Comparison of ENCODE assay signal across 29 cellular contexts in genomic region chr16:1398826-1399581, GRCh38. TPM values are rescaled to one million over a fixed set of nuclear protein-coding genes. Genes with fewer than 3 reads are reported as not detected.
DNase-seq lines count a peak whose midpoint lies in the region; ATAC-seq, FAIRE-seq and TF ChIP-seq lines count a peak whose summit lies in the region.
"Had no signal": no experiment of that assay in that cellular context is flagged by ENCODE, and none has a peak within 500 bp of the region (broad histone marks: within the 10 kb centered on the region; RNA-seq: fewer than 3 reads in every experiment).

No MANE protein-coding gene starts in this region.

- no peaks in the 10 kb centered on the region for H3K4me1 Mint-ChIP-seq in stimulated activated naive CD8-positive, alpha-beta T cell treated with anti-CD3 and anti-CD28 coated beads, Interleukin-15, amount 100 ng/mL, for 72 hours

- CTCF ChIA-PET in HepG2 (lab: Yijun Ruan, JAX; ENCODE audit: low intra/inter-chr PET ratio, low total read pairs) = no interaction called here

- no peaks in the 10 kb centered on the region for H3K79me2 ChIP-seq in HepG2 (ENCODE audit: insufficient read depth, low read length)

- no peak for FAIRE-seq in HepG2 (lab: Jason Lieb, UNC)
- FAIRE-seq: GM18507, H54 had no signal

- no peaks in the 10 kb centered on the region for H3K9me3 ChIP-seq in RWPE2 (ENCODE audit: severe bottlenecking)
- no peaks in the 10 kb centered on the region for H3K9me3 ChIP-seq in HepG2 (ENCODE audit: low read length)
- H3K9me3 ChIP-seq in upper lobe of right lung = no peaks in the 10 kb centered on the region

- no peak for TF ChIP-seq EP300 in HepG2 (IDR thresholded peaks at IDR 0.05; ENCODE audit: low read depth in 2 of 2, low read length in 2 of 2)
- no peak for TF ChIP-seq EP300 in HepG2 (CRISPR knock-in tag; IDR thresholded peaks at IDR 0.05; ENCODE audit: borderline replicate concordance)

- ATAC-seq in stimulated activated naive CD8-positive, alpha-beta T cell treated with anti-CD3 and anti-CD28 coated beads, Interleukin-15, amount 100 ng/mL, for 72 hours = peak; percentile 23
- no peak for ATAC-seq in stimulated activated naive CD8-positive, alpha-beta T cell treated with anti-CD3 and anti-CD28 coated beads, Interleukin-15, Interleukin-2, amounts not matched to agents 100 U/mL and 50 U/mL, for 24 hours
- ATAC-seq in RWPE2 (ENCODE audit: low read depth) (no peak), HepG2 (no peak), upper lobe of right lung (peak; percentile 18), left lobe of liver (no peak)

- H3K4me3 ChIP-seq in RWPE2 (ENCODE audit: severe bottlenecking) (no peak overlapping the region), HepG2 (replicated peaks in 1 of 3; ENCODE audit: insufficient read depth in 1 of 3, low read depth in 2 of 3, low read length in 3 of 3) (no peak overlapping the region), upper lobe of right lung (no peak overlapping the region)
- H3K4me3 ChIP-seq: PC-9 had no signal

- H3K27ac ChIP-seq in RWPE2 (ENCODE audit: poor library complexity, severe bottlenecking) (no peak overlapping the region), HepG2 (ENCODE audit: extremely low read length, insufficient read depth, low read length) (no peak overlapping the region), upper lobe of right lung (no peak overlapping the region)
- H3K27ac ChIP-seq: PC-9 had no signal

- no peak overlapping the region for H3K4me2 ChIP-seq in HepG2 (ENCODE audit: low read depth, low read length)
- H3K4me2 ChIP-seq: PC-9 had no signal

- no peak overlapping the region for H3K4me3 Mint-ChIP-seq in stimulated activated naive CD8-positive, alpha-beta T cell treated with anti-CD3 and anti-CD28 coated beads, Interleukin-15, amount 100 ng/mL, for 72 hours
- H3K4me3 Mint-ChIP-seq: B cell had no signal

- TF ChIP-seq RAD21 in HepG2 (CRISPR knock-in tag; IDR thresholded peaks at IDR 0.05) = no peak

- TF ChIP-seq POLR2A in HepG2 (IDR thresholded peaks at IDR 0.05; ENCODE audit: insufficient read depth in 1 of 2, low read depth in 2 of 2, low read length in 2 of 2) = no peak

- intact Hi-C loops in HepG2 (cut with micrococcal nuclease; ENCODE audit: unreplicated experiment) (no loop called here), upper lobe of right lung (cut with DNase I) (no loop called here)

- H3K9ac ChIP-seq in HepG2 (ENCODE audit: insufficient read depth, low read depth, low read length) = no peak overlapping the region

- in situ Hi-C loops in HepG2 (cut with HindIII; ENCODE audit: extremely low pct_ligation_motif_present, low pct_unique_long_range_greater_than_20kb) (no loop called here), ACHN (cut with HindIII; ENCODE audit: low pct_ligation_motif_present, low pct_unique_long_range_greater_than_20kb, low sequenced_read_pairs) (loop anchor here (25.0 kb wide), 1 partner anchor 112 kb away; no protein-coding TSS in a partner anchor)

- BruUV-seq in HepG2 (replicated peaks; lab: Mats Ljungman, UMichigan) = no TSS peak

- WGBS in HepG2 (ENCODE audit: low lambda C conversion rate) = 97% methylated on average over 12 of the region's 38 CpGs

- H3K27me3 ChIP-seq in RWPE2 (ENCODE audit: insufficient read depth, poor library complexity, severe bottlenecking) (no peaks in the 10 kb centered on the region), HepG2 (ENCODE audit: control insufficient read depth in 1 of 2, insufficient read depth in 2 of 2, low read length in 2 of 2) (no peaks in the 10 kb centered on the region), upper lobe of right lung (no peaks in the 10 kb centered on the region)

- no peak for DNase-seq in stimulated activated naive CD8-positive, alpha-beta T cell treated with anti-CD3 and anti-CD28 coated beads, Interleukin-15, amount 100 ng/mL, for 72 hours
- no peak for DNase-seq in stimulated activated naive CD8-positive, alpha-beta T cell treated with anti-CD3 and anti-CD28 coated beads, Interleukin-15, Interleukin-2, amounts not matched to agents 100 U/mL and 50 U/mL, for 24 hours
- DNase-seq in RWPE2 (ENCODE audit: low spot score) (peak; percentile 63), HepG2 (ENCODE audit: low spot score) (no peak), upper lobe of right lung (no peak), left lobe of liver (ENCODE audit: low spot score) (no peak), ACHN (no peak), NOMO-1 treated with dmso at 0.1 percent for 144 hours (lab: John Stamatoyannopoulos, UW; ENCODE audit: unreplicated experiment) (no peak)
- DNase-seq: Calu3; DMS153; DND-41; Kasumi-1; MV-4-11; NCI-H1105; NCI-H146; NCI-H1930; NCI-H446; NCI-H524 treated with DMSO at 0.1 percent for 48 hours; NCI-H774; NK-92 treated with Interleukin-12 subunit alpha and Interleukin-12 subunit beta, amount 100 ng/mL, for 24 hours; PC-9; RPMI8226; SHP77 treated with DMSO at 0.1 percent for 48 hours had no signal

- H3K36me3 ChIP-seq in RWPE2 (ENCODE audit: low read depth) (no peaks in the 10 kb centered on the region), HepG2 (replicated peaks in 1 of 2; ENCODE audit: control insufficient read depth in 1 of 2, insufficient read depth in 2 of 2, low read length in 2 of 2) (peaks cover 10 to 15% of the 10 kb centered on the region in 2 experiments; a peak in 4 of 5 replicates), upper lobe of right lung (peaks cover 67% of the 10 kb centered on the region)

- POLR2A ChIA-PET in HepG2 (lab: Yijun Ruan, JAX) = no interaction called here

- H2AFZ ChIP-seq in HepG2 (ENCODE audit: low read length) = no peak overlapping the region
- H2AFZ ChIP-seq: PC-9 had no signal

- TF ChIP-seq CTCF in RWPE2 (IDR thresholded peaks at IDR 0.05; ENCODE audit: poor library complexity, severe bottlenecking) = no peak
- no peak for TF ChIP-seq CTCF in HepG2 (CRISPR knock-in tag; IDR thresholded peaks at IDR 0.05)
- no peak for TF ChIP-seq CTCF in upper lobe of right lung (IDR thresholded peaks at IDR 0.05)

- H4K20me1 ChIP-seq in HepG2 (ENCODE audit: insufficient read depth, low read length) = no peaks in the 10 kb centered on the region

- H3K4me1 ChIP-seq in RWPE2 (ENCODE audit: insufficient read depth, poor library complexity, severe bottlenecking) = no peaks in the 10 kb centered on the region
- H3K4me1 ChIP-seq in HepG2 (ENCODE audit: insufficient read depth, low read length) = no peaks in the 10 kb centered on the region
- H3K4me1 ChIP-seq in upper lobe of right lung = no peaks in the 10 kb centered on the region

- H3K27me3 Mint-ChIP-seq in stimulated activated naive CD8-positive, alpha-beta T cell treated with anti-CD3 and anti-CD28 coated beads, Interleukin-15, amount 100 ng/mL, for 72 hours = no peaks in the 10 kb centered on the region
- H3K27me3 Mint-ChIP-seq: B cell had no signal

- no peaks in the 10 kb centered on the region for H3K9me3 Mint-ChIP-seq in stimulated activated naive CD8-positive, alpha-beta T cell treated with anti-CD3 and anti-CD28 coated beads, Interleukin-15, amount 100 ng/mL, for 72 hours

- peak overlapping the region in 1 of 2 donors; percentile 19 for H3K27ac Mint-ChIP-seq in stimulated activated naive CD8-positive, alpha-beta T cell treated with anti-CD3 and anti-CD28 coated beads, Interleukin-15, amount 100 ng/mL, for 72 hours
- H3K27ac Mint-ChIP-seq: B cell had no signal

RNA-seq across cellular contexts. Expression of gene UNKL, which starts 15.5 kb away (rescaled TPM):
- total RNA-seq in HepG2 (2016; rRNA removed; fragmentation: Illumina TruSeq; extraction: Trizol) = 11.0 and 17.6 TPM in 2 replicates
- 5.5 and 6.6 TPM in 2 replicates for total RNA-seq in HepG2 (2016; cell fraction: cytosol; rRNA removed; fragmentation: Illumina TruSeq; extraction: Trizol; ENCODE audit: low read depth)
- 10.1 and 16.6 TPM in 2 replicates for total RNA-seq in HepG2 (2016; cell fraction: insoluble cytoplasmic fraction; rRNA removed; fragmentation: Illumina TruSeq; extraction: Trizol)
- total RNA-seq in HepG2 (2016; cell fraction: membrane; rRNA removed; fragmentation: Illumina TruSeq; extraction: Trizol) = 9.9 and 10.4 TPM in 2 replicates
- total RNA-seq in HepG2 (2016; cell fraction: nucleus; rRNA removed; fragmentation: Illumina TruSeq; extraction: Trizol) = 12.2 and 16.5 TPM in 2 replicates
- 10.4 and 13.4 TPM in 2 replicates for polyA plus RNA-seq in HepG2 (2011; rRNA removed)
- 3.3 and 4.7 TPM in 2 replicates for polyA plus RNA-seq in HepG2 (2011; cell fraction: cytosol; rRNA removed)
- polyA plus RNA-seq in HepG2 (2011; cell fraction: nucleus; rRNA removed) = 75.3 and 105 TPM in 2 replicates
- 7.2 and 11.6 TPM in 2 replicates for polyA plus RNA-seq in HepG2 (2012)
- polyA plus RNA-seq in HepG2 (2016; cell fraction: cytosol; fragmentation: Illumina TruSeq; extraction: Trizol; ENCODE audit: low read depth) = 2.4 and 4.0 TPM in 2 replicates
- 11.7 and 13.2 TPM in 2 replicates for polyA plus RNA-seq in HepG2 (2016; cell fraction: insoluble cytoplasmic fraction; fragmentation: Illumina TruSeq; extraction: Trizol; ENCODE audit: low read depth)
- polyA plus RNA-seq in HepG2 (2016; cell fraction: membrane; fragmentation: Illumina TruSeq; extraction: Trizol; ENCODE audit: low read depth) = 4.2 and 6.8 TPM in 2 replicates
- 48.5 and 55.0 TPM in 2 replicates for polyA plus RNA-seq in HepG2 (2016; cell fraction: nucleus; fragmentation: Illumina TruSeq; extraction: Trizol; ENCODE audit: insufficient read depth, low read depth)
- 14.8 and 18.0 TPM in 2 replicates for polyA minus RNA-seq in HepG2 (2011; rRNA and poly(A)+ RNA removed; ENCODE audit: low replicate concordance)
- 7.9 and 12.6 TPM in 2 replicates for polyA minus RNA-seq in HepG2 (2011; cell fraction: cytosol; rRNA and poly(A)+ RNA removed)
- 9.3 and 22.1 TPM in 2 replicates for polyA minus RNA-seq in HepG2 (2011; cell fraction: nucleus; rRNA and poly(A)+ RNA removed)
- total RNA-seq in upper lobe of right lung = 19.9 TPM
- total RNA-seq in left lobe of liver = 14.1 TPM

RNA-seq across cellular contexts. Expression of gene UQCC4, which starts 21.5 kb away (rescaled TPM):
- total RNA-seq in HepG2 (2016; rRNA removed; fragmentation: Illumina TruSeq; extraction: Trizol) (29.6 and 29.9 TPM in 2 replicates), upper lobe of right lung (9.1 TPM), left lobe of liver (6.1 TPM)
- total RNA-seq in HepG2 (2016; cell fraction: cytosol; rRNA removed; fragmentation: Illumina TruSeq; extraction: Trizol; ENCODE audit: low read depth) = 22.0 and 23.6 TPM in 2 replicates
- total RNA-seq in HepG2 (2016; cell fraction: insoluble cytoplasmic fraction; rRNA removed; fragmentation: Illumina TruSeq; extraction: Trizol) = 27.3 and 30.2 TPM in 2 replicates
- total RNA-seq in HepG2 (2016; cell fraction: membrane; rRNA removed; fragmentation: Illumina TruSeq; extraction: Trizol) = 24.5 and 33.2 TPM in 2 replicates
- total RNA-seq in HepG2 (2016; cell fraction: nucleus; rRNA removed; fragmentation: Illumina TruSeq; extraction: Trizol) = 11.7 and 14.7 TPM in 2 replicates
- polyA plus RNA-seq in HepG2 (2011; rRNA removed) = 17.6 and 19.2 TPM in 2 replicates
- 21.5 and 24.4 TPM in 2 replicates for polyA plus RNA-seq in HepG2 (2011; cell fraction: cytosol; rRNA removed)
- 9.1 and 10.9 TPM in 2 replicates for polyA plus RNA-seq in HepG2 (2011; cell fraction: nucleus; rRNA removed)
- 8.9 and 10.5 TPM in 2 replicates for polyA plus RNA-seq in HepG2 (2012)
- polyA plus RNA-seq in HepG2 (2016; cell fraction: cytosol; fragmentation: Illumina TruSeq; extraction: Trizol; ENCODE audit: low read depth) = 13.9 and 22.1 TPM in 2 replicates
- polyA plus RNA-seq in HepG2 (2016; cell fraction: insoluble cytoplasmic fraction; fragmentation: Illumina TruSeq; extraction: Trizol; ENCODE audit: low read depth) = 19.8 and 20.7 TPM in 2 replicates
- 17.4 and 20.9 TPM in 2 replicates for polyA plus RNA-seq in HepG2 (2016; cell fraction: membrane; fragmentation: Illumina TruSeq; extraction: Trizol; ENCODE audit: low read depth)
- polyA plus RNA-seq in HepG2 (2016; cell fraction: nucleus; fragmentation: Illumina TruSeq; extraction: Trizol; ENCODE audit: insufficient read depth, low read depth) = 20.4 and 23.0 TPM in 2 replicates
- 10.9 and 14.0 TPM in 2 replicates for polyA minus RNA-seq in HepG2 (2011; rRNA and poly(A)+ RNA removed; ENCODE audit: low replicate concordance)
- polyA minus RNA-seq in HepG2 (2011; cell fraction: cytosol; rRNA and poly(A)+ RNA removed) = 5.3 and 5.4 TPM in 2 replicates
- 6.5 and 7.5 TPM in 2 replicates for polyA minus RNA-seq in HepG2 (2011; cell fraction: nucleus; rRNA and poly(A)+ RNA removed)

RNA-seq across cellular contexts. Expression of gene PERCC1, which starts 31.9 kb away (rescaled TPM):
- 0.15 TPM in 1 of 2 replicates, not detected in the other for total RNA-seq in HepG2 (2016; rRNA removed; fragmentation: Illumina TruSeq; extraction: Trizol)
- total RNA-seq in HepG2 (2016; cell fraction: cytosol; rRNA removed; fragmentation: Illumina TruSeq; extraction: Trizol; ENCODE audit: low read depth) = not detected in 2 replicates
- 0.13 TPM in 1 of 2 replicates, not detected in the other for total RNA-seq in HepG2 (2016; cell fraction: insoluble cytoplasmic fraction; rRNA removed; fragmentation: Illumina TruSeq; extraction: Trizol)
- total RNA-seq in HepG2 (2016; cell fraction: membrane; rRNA removed; fragmentation: Illumina TruSeq; extraction: Trizol) = not detected in 2 replicates
- total RNA-seq in HepG2 (2016; cell fraction: nucleus; rRNA removed; fragmentation: Illumina TruSeq; extraction: Trizol) = not detected in 2 replicates
- polyA plus RNA-seq in HepG2 (2011; rRNA removed) = not detected in 2 replicates
- polyA plus RNA-seq in HepG2 (2011; cell fraction: cytosol; rRNA removed) = not detected in 2 replicates
- polyA plus RNA-seq in HepG2 (2011; cell fraction: nucleus; rRNA removed) = not detected in 2 replicates
- not detected in 2 replicates for polyA plus RNA-seq in HepG2 (2012)
- not detected in 2 replicates for polyA plus RNA-seq in HepG2 (2016; cell fraction: cytosol; fragmentation: Illumina TruSeq; extraction: Trizol; ENCODE audit: low read depth)
- polyA plus RNA-seq in HepG2 (2016; cell fraction: insoluble cytoplasmic fraction; fragmentation: Illumina TruSeq; extraction: Trizol; ENCODE audit: low read depth) = not detected in 2 replicates
- polyA plus RNA-seq in HepG2 (2016; cell fraction: membrane; fragmentation: Illumina TruSeq; extraction: Trizol; ENCODE audit: low read depth) = not detected in 2 replicates
- polyA plus RNA-seq in HepG2 (2016; cell fraction: nucleus; fragmentation: Illumina TruSeq; extraction: Trizol; ENCODE audit: insufficient read depth, low read depth) = not detected in 2 replicates
- polyA minus RNA-seq in HepG2 (2011; rRNA and poly(A)+ RNA removed; ENCODE audit: low replicate concordance) = not detected in 2 replicates
- not detected in 2 replicates for polyA minus RNA-seq in HepG2 (2011; cell fraction: cytosol; rRNA and poly(A)+ RNA removed)
- polyA minus RNA-seq in HepG2 (2011; cell fraction: nucleus; rRNA and poly(A)+ RNA removed) = not detected in 2 replicates
- total RNA-seq in upper lobe of right lung = not detected
- total RNA-seq in left lobe of liver = not detected
- total RNA-seq: A673, Calu3, HT-29, M059J, PC-9 had no signal

RNA-seq across cellular contexts. Expression of gene CCDC154, which starts 45.4 kb away (rescaled TPM):
- total RNA-seq in HepG2 (2016; rRNA removed; fragmentation: Illumina TruSeq; extraction: Trizol) (1.5 and 1.8 TPM in 2 replicates), upper lobe of right lung (4.1 TPM), left lobe of liver (1.4 TPM)
- total RNA-seq in HepG2 (2016; cell fraction: cytosol; rRNA removed; fragmentation: Illumina TruSeq; extraction: Trizol; ENCODE audit: low read depth) = 0.61 and 0.79 TPM in 2 replicates
- 1.4 and 1.7 TPM in 2 replicates for total RNA-seq in HepG2 (2016; cell fraction: insoluble cytoplasmic fraction; rRNA removed; fragmentation: Illumina TruSeq; extraction: Trizol)
- total RNA-seq in HepG2 (2016; cell fraction: membrane; rRNA removed; fragmentation: Illumina TruSeq; extraction: Trizol) = 0.83 and 1.1 TPM in 2 replicates
- 0.31 TPM in 1 of 2 replicates, not detected in the other for total RNA-seq in HepG2 (2016; cell fraction: nucleus; rRNA removed; fragmentation: Illumina TruSeq; extraction: Trizol)
- 0.84 and 0.92 TPM in 2 replicates for polyA plus RNA-seq in HepG2 (2011; rRNA removed)
- polyA plus RNA-seq in HepG2 (2011; cell fraction: cytosol; rRNA removed) = 0.24 and 0.56 TPM in 2 replicates
- polyA plus RNA-seq in HepG2 (2011; cell fraction: nucleus; rRNA removed) = 2.1 and 2.4 TPM in 2 replicates
- 0.48 and 1.2 TPM in 2 replicates for polyA plus RNA-seq in HepG2 (2012)
- 0.92 and 1.0 TPM in 2 replicates for polyA plus RNA-seq in HepG2 (2016; cell fraction: cytosol; fragmentation: Illumina TruSeq; extraction: Trizol; ENCODE audit: low read depth)
- polyA plus RNA-seq in HepG2 (2016; cell fraction: insoluble cytoplasmic fraction; fragmentation: Illumina TruSeq; extraction: Trizol; ENCODE audit: low read depth) = 0.65 and 1.6 TPM in 2 replicates
- 0.45 and 0.71 TPM in 2 replicates for polyA plus RNA-seq in HepG2 (2016; cell fraction: membrane; fragmentation: Illumina TruSeq; extraction: Trizol; ENCODE audit: low read depth)
- polyA plus RNA-seq in HepG2 (2016; cell fraction: nucleus; fragmentation: Illumina TruSeq; extraction: Trizol; ENCODE audit: insufficient read depth, low read depth) = 2.3 and 3.5 TPM in 2 replicates
- not detected in 2 replicates for polyA minus RNA-seq in HepG2 (2011; rRNA and poly(A)+ RNA removed; ENCODE audit: low replicate concordance)
- not detected in 2 replicates for polyA minus RNA-seq in HepG2 (2011; cell fraction: cytosol; rRNA and poly(A)+ RNA removed)
- polyA minus RNA-seq in HepG2 (2011; cell fraction: nucleus; rRNA and poly(A)+ RNA removed) = 0.12 and 0.26 TPM in 2 replicates
- total RNA-seq: HT-29, M059J had no signal

RNA-seq across cellular contexts. Expression of gene GNPTG, which starts 47.3 kb away (rescaled TPM):
- total RNA-seq in HepG2 (2016; rRNA removed; fragmentation: Illumina TruSeq; extraction: Trizol) = 8.8 and 22.7 TPM in 2 replicates
- total RNA-seq in HepG2 (2016; cell fraction: cytosol; rRNA removed; fragmentation: Illumina TruSeq; extraction: Trizol; ENCODE audit: low read depth) = 8.5 and 9.4 TPM in 2 replicates
- total RNA-seq in HepG2 (2016; cell fraction: insoluble cytoplasmic fraction; rRNA removed; fragmentation: Illumina TruSeq; extraction: Trizol) = 7.2 and 22.9 TPM in 2 replicates
- total RNA-seq in HepG2 (2016; cell fraction: membrane; rRNA removed; fragmentation: Illumina TruSeq; extraction: Trizol) = 11.3 and 14.3 TPM in 2 replicates
- 18.3 and 21.7 TPM in 2 replicates for total RNA-seq in HepG2 (2016; cell fraction: nucleus; rRNA removed; fragmentation: Illumina TruSeq; extraction: Trizol)
- polyA plus RNA-seq in HepG2 (2011; rRNA removed) = 71.1 and 79.9 TPM in 2 replicates
- polyA plus RNA-seq in HepG2 (2011; cell fraction: cytosol; rRNA removed) = 54.7 and 81.5 TPM in 2 replicates
- 96.1 and 122 TPM in 2 replicates for polyA plus RNA-seq in HepG2 (2011; cell fraction: nucleus; rRNA removed)
- polyA plus RNA-seq in HepG2 (2012) = 23.4 and 23.5 TPM in 2 replicates
- 15.1 and 18.1 TPM in 2 replicates for polyA plus RNA-seq in HepG2 (2016; cell fraction: cytosol; fragmentation: Illumina TruSeq; extraction: Trizol; ENCODE audit: low read depth)
- 15.0 and 19.6 TPM in 2 replicates for polyA plus RNA-seq in HepG2 (2016; cell fraction: insoluble cytoplasmic fraction; fragmentation: Illumina TruSeq; extraction: Trizol; ENCODE audit: low read depth)
- 15.9 and 17.7 TPM in 2 replicates for polyA plus RNA-seq in HepG2 (2016; cell fraction: membrane; fragmentation: Illumina TruSeq; extraction: Trizol; ENCODE audit: low read depth)
- polyA plus RNA-seq in HepG2 (2016; cell fraction: nucleus; fragmentation: Illumina TruSeq; extraction: Trizol; ENCODE audit: insufficient read depth, low read depth) = 81.4 and 87.5 TPM in 2 replicates
- 35.8 and 59.3 TPM in 2 replicates for polyA minus RNA-seq in HepG2 (2011; rRNA and poly(A)+ RNA removed; ENCODE audit: low replicate concordance)
- polyA minus RNA-seq in HepG2 (2011; cell fraction: cytosol; rRNA and poly(A)+ RNA removed) = 14.2 and 19.1 TPM in 2 replicates
- polyA minus RNA-seq in HepG2 (2011; cell fraction: nucleus; rRNA and poly(A)+ RNA removed) = 7.6 and 15.6 TPM in 2 replicates
- total RNA-seq in upper lobe of right lung = 82.9 TPM
- total RNA-seq in left lobe of liver = 58.3 TPM

Comparison
In these comparisons a context has a peak if more than half of its experiments do, and no peak if none do; other contexts are left out.
1. ATAC-seq: peak in stimulated activated naive CD8-positive, alpha-beta T cell treated with anti-CD3 and anti-CD28 coated beads, Interleukin-15, amount 100 ng/mL, for 72 hours (single experiment) and upper lobe of right lung (single experiment); none in stimulated activated naive CD8-positive, alpha-beta T cell treated with anti-CD3 and anti-CD28 coated beads, Interleukin-15, Interleukin-2, amounts not matched to agents 100 U/mL and 50 U/mL, for 24 hours (single experiment), RWPE2 (single experiment), HepG2 (single experiment) and left lobe of liver (single experiment).